In the genomic region with DNA sequence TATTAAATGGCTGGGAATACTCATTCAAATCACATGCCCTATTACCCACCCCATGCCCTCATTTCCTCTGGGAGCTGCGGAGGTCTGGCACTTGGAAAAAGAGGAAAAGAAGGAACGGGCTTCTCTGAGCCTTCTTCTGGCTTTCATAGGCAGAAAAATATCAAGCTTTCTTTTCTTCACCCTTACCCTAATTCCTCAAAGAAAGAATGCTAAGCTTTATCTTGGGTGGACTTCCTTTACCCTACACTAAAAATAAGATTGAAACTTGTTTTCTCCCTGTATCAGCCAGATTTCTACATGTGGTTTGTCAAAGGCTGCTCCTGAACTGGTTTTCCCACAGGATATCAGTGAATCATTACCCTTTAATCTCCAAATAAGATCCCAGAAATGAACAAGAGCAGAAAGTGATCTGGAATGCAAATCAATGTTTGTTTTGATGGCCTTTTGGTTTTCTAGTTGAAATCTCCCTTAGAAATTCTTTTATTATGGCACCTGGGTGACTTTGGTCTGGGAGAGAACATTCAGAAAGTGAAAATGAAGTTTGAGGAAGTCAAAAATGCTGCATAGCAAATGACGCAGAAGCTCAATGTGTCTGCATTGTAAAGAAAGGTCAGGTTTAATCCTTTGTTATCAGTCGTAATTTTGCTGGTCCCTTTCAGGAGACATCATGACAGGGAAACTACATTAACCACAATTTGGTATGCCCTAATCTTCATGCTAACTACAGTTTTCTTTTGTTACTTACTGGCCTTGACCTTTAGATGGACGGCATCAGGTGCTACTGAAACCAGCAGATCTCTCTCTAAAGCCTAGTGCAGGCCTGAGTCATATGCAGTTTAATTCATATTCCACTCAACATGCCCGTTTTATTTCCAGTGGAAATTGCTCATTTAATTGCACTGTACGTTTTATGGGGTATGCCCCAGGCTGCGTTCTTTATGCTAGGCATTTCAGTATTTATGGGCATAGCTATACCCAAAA, we compare ENCODE assay signal across 1 cellular context.
TF ChIP-seq lines count a peak whose summit lies in the region.

No MANE protein-coding gene starts in this region.

TF ChIP-seq in HepG2, 621 proteins besides CTCF, POLR2A, EP300 and RAD21 (continued from another document and continues in another):
- TF ChIP-seq SUZ12 (IDR thresholded peaks at IDR 0.05; ENCODE audit: low read depth, low read length), result no peak
- peak; percentile 11; the same call in 1 of the 3 replicates for TF ChIP-seq MXI1 (IDR thresholded peaks at IDR 0.05; ENCODE audit: borderline replicate concordance, low read depth, low read length)
- TF ChIP-seq, protein P1, sequence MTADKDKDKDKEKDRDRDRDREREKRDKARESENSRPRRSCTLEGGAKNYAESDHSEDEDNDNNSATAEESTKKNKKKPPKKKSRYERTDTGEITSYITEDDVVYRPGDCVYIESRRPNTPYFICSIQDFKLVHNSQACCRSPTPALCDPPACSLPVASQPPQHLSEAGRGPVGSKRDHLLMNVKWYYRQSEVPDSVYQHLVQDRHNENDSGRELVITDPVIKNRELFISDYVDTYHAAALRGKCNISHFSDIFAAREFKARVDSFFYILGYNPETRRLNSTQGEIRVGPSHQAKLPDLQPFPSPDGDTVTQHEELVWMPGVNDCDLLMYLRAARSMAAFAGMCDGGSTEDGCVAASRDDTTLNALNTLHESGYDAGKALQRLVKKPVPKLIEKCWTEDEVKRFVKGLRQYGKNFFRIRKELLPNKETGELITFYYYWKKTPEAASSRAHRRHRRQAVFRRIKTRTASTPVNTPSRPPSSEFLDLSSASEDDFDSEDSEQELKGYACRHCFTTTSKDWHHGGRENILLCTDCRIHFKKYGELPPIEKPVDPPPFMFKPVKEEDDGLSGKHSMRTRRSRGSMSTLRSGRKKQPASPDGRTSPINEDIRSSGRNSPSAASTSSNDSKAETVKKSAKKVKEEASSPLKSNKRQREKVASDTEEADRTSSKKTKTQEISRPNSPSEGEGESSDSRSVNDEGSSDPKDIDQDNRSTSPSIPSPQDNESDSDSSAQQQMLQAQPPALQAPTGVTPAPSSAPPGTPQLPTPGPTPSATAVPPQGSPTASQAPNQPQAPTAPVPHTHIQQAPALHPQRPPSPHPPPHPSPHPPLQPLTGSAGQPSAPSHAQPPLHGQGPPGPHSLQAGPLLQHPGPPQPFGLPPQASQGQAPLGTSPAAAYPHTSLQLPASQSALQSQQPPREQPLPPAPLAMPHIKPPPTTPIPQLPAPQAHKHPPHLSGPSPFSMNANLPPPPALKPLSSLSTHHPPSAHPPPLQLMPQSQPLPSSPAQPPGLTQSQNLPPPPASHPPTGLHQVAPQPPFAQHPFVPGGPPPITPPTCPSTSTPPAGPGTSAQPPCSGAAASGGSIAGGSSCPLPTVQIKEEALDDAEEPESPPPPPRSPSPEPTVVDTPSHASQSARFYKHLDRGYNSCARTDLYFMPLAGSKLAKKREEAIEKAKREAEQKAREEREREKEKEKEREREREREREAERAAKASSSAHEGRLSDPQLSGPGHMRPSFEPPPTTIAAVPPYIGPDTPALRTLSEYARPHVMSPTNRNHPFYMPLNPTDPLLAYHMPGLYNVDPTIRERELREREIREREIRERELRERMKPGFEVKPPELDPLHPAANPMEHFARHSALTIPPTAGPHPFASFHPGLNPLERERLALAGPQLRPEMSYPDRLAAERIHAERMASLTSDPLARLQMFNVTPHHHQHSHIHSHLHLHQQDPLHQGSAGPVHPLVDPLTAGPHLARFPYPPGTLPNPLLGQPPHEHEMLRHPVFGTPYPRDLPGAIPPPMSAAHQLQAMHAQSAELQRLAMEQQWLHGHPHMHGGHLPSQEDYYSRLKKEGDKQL (CRISPR knock-in tag; IDR thresholded peaks at IDR 0.05; ENCODE audit: low read depth), result no peak
- no peak for TF ChIP-seq ZFP82 (CRISPR knock-in tag; IDR thresholded peaks at IDR 0.05; ENCODE audit: borderline replicate concordance)
- no peak for TF ChIP-seq ZFAT (CRISPR knock-in tag; conservative IDR thresholded peaks at IDR 0.05)
- TF ChIP-seq RCOR2 (CRISPR knock-in tag; IDR thresholded peaks at IDR 0.05), result peak; percentile 58; the same call in 1 of the 2 replicates
- no peak for TF ChIP-seq FOSL1 (CRISPR knock-in tag; IDR thresholded peaks at IDR 0.05; ENCODE audit: borderline replicate concordance)
- no peak for TF ChIP-seq ZNF10 (CRISPR knock-in tag; IDR thresholded peaks at IDR 0.05; ENCODE audit: borderline replicate concordance, low read depth)
- TF ChIP-seq NPAS2 (CRISPR knock-in tag; IDR thresholded peaks at IDR 0.05; ENCODE audit: borderline replicate concordance), result no peak
- no peak for TF ChIP-seq ZC3H13 (CRISPR knock-in tag; IDR thresholded peaks at IDR 0.05)
- TF ChIP-seq, protein P2, sequence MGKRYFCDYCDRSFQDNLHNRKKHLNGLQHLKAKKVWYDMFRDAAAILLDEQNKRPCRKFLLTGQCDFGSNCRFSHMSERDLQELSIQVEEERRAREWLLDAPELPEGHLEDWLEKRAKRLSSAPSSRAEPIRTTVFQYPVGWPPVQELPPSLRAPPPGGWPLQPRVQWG (CRISPR knock-in tag; IDR thresholded peaks at IDR 0.05; ENCODE audit: borderline replicate concordance, low read depth), result no peak
- TF ChIP-seq CHD2 (IDR thresholded peaks at IDR 0.05; ENCODE audit: low read depth, low read length), result no peak
- TF ChIP-seq, protein P3, sequence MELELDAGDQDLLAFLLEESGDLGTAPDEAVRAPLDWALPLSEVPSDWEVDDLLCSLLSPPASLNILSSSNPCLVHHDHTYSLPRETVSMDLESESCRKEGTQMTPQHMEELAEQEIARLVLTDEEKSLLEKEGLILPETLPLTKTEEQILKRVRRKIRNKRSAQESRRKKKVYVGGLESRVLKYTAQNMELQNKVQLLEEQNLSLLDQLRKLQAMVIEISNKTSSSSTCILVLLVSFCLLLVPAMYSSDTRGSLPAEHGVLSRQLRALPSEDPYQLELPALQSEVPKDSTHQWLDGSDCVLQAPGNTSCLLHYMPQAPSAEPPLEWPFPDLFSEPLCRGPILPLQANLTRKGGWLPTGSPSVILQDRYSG (CRISPR knock-in tag; IDR thresholded peaks at IDR 0.05), result no peak; the same call in 1 of the 2 replicates
- TF ChIP-seq ZNF614 (CRISPR knock-in tag; IDR thresholded peaks at IDR 0.05; ENCODE audit: borderline replicate concordance), result peak; percentile 61; the same call in 1 of the 2 replicates
- TF ChIP-seq JDP2 (CRISPR knock-in tag; IDR thresholded peaks at IDR 0.05; ENCODE audit: borderline replicate concordance), result no peak
- TF ChIP-seq, protein P4, sequence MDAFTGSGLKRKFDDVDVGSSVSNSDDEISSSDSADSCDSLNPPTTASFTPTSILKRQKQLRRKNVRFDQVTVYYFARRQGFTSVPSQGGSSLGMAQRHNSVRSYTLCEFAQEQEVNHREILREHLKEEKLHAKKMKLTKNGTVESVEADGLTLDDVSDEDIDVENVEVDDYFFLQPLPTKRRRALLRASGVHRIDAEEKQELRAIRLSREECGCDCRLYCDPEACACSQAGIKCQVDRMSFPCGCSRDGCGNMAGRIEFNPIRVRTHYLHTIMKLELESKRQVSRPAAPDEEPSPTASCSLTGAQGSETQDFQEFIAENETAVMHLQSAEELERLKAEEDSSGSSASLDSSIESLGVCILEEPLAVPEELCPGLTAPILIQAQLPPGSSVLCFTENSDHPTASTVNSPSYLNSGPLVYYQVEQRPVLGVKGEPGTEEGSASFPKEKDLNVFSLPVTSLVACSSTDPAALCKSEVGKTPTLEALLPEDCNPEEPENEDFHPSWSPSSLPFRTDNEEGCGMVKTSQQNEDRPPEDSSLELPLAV (CRISPR knock-in tag; conservative IDR thresholded peaks at IDR 0.05; ENCODE audit: low read depth), result no peak
- TF ChIP-seq, protein P5, sequence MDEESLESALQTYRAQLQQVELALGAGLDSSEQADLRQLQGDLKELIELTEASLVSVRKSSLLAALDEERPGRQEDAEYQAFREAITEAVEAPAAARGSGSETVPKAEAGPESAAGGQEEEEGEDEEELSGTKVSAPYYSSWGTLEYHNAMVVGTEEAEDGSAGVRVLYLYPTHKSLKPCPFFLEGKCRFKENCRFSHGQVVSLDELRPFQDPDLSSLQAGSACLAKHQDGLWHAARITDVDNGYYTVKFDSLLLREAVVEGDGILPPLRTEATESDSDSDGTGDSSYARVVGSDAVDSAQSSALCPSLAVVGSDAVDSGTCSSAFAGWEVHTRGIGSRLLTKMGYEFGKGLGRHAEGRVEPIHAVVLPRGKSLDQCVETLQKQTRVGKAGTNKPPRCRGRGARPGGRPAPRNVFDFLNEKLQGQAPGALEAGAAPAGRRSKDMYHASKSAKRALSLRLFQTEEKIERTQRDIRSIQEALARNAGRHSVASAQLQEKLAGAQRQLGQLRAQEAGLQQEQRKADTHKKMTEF (CRISPR knock-in tag; IDR thresholded peaks at IDR 0.05), result no peak
- peak; percentile 89 for TF ChIP-seq NR2F6 (IDR thresholded peaks at IDR 0.05)
- peak; percentile 94 for TF ChIP-seq NR2F6 (CRISPR knock-in tag; IDR thresholded peaks at IDR 0.05)
- TF ChIP-seq TSC22D2 (CRISPR knock-in tag; IDR thresholded peaks at IDR 0.05; ENCODE audit: borderline replicate concordance), result no peak
- TF ChIP-seq ZNF234 (CRISPR knock-in tag; conservative IDR thresholded peaks at IDR 0.05), result no peak
- no peak for TF ChIP-seq NCOA5 (CRISPR knock-in tag; IDR thresholded peaks at IDR 0.05)
- no peak for TF ChIP-seq ZNF775 (CRISPR knock-in tag; IDR thresholded peaks at IDR 0.05; ENCODE audit: borderline replicate concordance)
- no peak; the same call in 1 of the 2 replicates for TF ChIP-seq THAP11 (CRISPR knock-in tag; IDR thresholded peaks at IDR 0.05)
- no peak for TF ChIP-seq DNMT3B (CRISPR knock-in tag; conservative IDR thresholded peaks at IDR 0.05)
- TF ChIP-seq REPIN1 (CRISPR knock-in tag; IDR thresholded peaks at IDR 0.05; ENCODE audit: borderline replicate concordance, low read depth), result 0 out of 2 replicates have a peak, but pooled peaks have one; percentile 71
- no peak for TF ChIP-seq ZNF773 (CRISPR knock-in tag; IDR thresholded peaks at IDR 0.05; ENCODE audit: borderline replicate concordance)
- TF ChIP-seq, protein P6, sequence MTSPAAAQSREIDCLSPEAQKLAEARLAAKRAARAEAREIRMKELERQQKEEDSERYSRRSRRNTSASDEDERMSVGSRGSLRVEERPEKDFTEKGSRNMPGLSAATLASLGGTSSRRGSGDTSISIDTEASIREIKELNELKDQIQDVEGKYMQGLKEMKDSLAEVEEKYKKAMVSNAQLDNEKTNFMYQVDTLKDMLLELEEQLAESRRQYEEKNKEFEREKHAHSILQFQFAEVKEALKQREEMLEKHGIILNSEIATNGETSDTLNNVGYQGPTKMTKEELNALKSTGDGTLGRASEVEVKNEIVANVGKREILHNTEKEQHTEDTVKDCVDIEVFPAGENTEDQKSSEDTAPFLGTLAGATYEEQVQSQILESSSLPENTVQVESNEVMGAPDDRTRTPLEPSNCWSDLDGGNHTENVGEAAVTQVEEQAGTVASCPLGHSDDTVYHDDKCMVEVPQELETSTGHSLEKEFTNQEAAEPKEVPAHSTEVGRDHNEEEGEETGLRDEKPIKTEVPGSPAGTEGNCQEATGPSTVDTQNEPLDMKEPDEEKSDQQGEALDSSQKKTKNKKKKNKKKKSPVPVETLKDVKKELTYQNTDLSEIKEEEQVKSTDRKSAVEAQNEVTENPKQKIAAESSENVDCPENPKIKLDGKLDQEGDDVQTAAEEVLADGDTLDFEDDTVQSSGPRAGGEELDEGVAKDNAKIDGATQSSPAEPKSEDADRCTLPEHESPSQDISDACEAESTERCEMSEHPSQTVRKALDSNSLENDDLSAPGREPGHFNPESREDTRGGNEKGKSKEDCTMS (CRISPR knock-in tag; conservative IDR thresholded peaks at IDR 0.05), result no peak
- no peak for TF ChIP-seq SATB2 (CRISPR knock-in tag; IDR thresholded peaks at IDR 0.05)
- no peak for TF ChIP-seq SP140L (CRISPR knock-in tag; IDR thresholded peaks at IDR 0.05; ENCODE audit: borderline replicate concordance)
- TF ChIP-seq NR2F1 (CRISPR knock-in tag; IDR thresholded peaks at IDR 0.05), result peak; percentile 61 to 76; a peak in 3 of 4 replicates
- no peak for TF ChIP-seq AGO1 (IDR thresholded peaks at IDR 0.05; ENCODE audit: low read depth, low read length, poor library complexity, severe bottlenecking)
- TF ChIP-seq ZNF878 (CRISPR knock-in tag; IDR thresholded peaks at IDR 0.05), result no peak
- TF ChIP-seq ZNF484 (CRISPR knock-in tag; IDR thresholded peaks at IDR 0.05; ENCODE audit: borderline replicate concordance, low read depth), result no peak
- no peak for TF ChIP-seq FOXO1 (CRISPR knock-in tag; IDR thresholded peaks at IDR 0.05)
- TF ChIP-seq U2AF1 (optimal IDR thresholded peaks at IDR 0.05; ENCODE audit: low read depth, low read length), result no peak
- TF ChIP-seq ZNF143 (CRISPR knock-in tag; IDR thresholded peaks at IDR 0.05), result no peak
- no peak for TF ChIP-seq MBNL3 (CRISPR knock-in tag; conservative IDR thresholded peaks at IDR 0.05)
- no peak for TF ChIP-seq ZNF232 (CRISPR knock-in tag; IDR thresholded peaks at IDR 0.05; ENCODE audit: borderline replicate concordance)
- no peak for TF ChIP-seq ZC3H4 (CRISPR knock-in tag; IDR thresholded peaks at IDR 0.05; ENCODE audit: borderline replicate concordance)
- no peak for TF ChIP-seq RARG (CRISPR knock-in tag; IDR thresholded peaks at IDR 0.05; ENCODE audit: low read depth)
- no peak for TF ChIP-seq ZNF782 (CRISPR knock-in tag; IDR thresholded peaks at IDR 0.05; ENCODE audit: borderline replicate concordance)
- TF ChIP-seq, protein P7, sequence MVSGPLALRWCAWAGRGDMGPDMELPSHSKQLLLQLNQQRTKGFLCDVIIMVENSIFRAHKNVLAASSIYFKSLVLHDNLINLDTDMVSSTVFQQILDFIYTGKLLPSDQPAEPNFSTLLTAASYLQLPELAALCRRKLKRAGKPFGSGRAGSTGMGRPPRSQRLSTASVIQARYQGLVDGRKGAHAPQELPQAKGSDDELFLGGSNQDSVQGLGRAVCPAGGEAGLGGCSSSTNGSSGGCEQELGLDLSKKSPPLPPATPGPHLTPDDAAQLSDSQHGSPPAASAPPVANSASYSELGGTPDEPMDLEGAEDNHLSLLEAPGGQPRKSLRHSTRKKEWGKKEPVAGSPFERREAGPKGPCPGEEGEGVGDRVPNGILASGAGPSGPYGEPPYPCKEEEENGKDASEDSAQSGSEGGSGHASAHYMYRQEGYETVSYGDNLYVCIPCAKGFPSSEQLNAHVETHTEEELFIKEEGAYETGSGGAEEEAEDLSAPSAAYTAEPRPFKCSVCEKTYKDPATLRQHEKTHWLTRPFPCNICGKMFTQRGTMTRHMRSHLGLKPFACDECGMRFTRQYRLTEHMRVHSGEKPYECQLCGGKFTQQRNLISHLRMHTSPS (CRISPR knock-in tag; IDR thresholded peaks at IDR 0.05; ENCODE audit: low read depth), result no peak
- TF ChIP-seq, protein P8, sequence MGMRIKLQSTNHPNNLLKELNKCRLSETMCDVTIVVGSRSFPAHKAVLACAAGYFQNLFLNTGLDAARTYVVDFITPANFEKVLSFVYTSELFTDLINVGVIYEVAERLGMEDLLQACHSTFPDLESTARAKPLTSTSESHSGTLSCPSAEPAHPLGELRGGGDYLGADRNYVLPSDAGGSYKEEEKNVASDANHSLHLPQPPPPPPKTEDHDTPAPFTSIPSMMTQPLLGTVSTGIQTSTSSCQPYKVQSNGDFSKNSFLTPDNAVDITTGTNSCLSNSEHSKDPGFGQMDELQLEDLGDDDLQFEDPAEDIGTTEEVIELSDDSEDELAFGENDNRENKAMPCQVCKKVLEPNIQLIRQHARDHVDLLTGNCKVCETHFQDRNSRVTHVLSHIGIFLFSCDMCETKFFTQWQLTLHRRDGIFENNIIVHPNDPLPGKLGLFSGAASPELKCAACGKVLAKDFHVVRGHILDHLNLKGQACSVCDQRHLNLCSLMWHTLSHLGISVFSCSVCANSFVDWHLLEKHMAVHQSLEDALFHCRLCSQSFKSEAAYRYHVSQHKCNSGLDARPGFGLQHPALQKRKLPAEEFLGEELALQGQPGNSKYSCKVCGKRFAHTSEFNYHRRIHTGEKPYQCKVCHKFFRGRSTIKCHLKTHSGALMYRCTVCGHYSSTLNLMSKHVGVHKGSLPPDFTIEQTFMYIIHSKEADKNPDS (CRISPR knock-in tag; IDR thresholded peaks at IDR 0.05), result no peak; the same call in 1 of the 2 replicates
